Comparison of ENCODE assay signal across 20 cellular contexts in the genomic region with DNA sequence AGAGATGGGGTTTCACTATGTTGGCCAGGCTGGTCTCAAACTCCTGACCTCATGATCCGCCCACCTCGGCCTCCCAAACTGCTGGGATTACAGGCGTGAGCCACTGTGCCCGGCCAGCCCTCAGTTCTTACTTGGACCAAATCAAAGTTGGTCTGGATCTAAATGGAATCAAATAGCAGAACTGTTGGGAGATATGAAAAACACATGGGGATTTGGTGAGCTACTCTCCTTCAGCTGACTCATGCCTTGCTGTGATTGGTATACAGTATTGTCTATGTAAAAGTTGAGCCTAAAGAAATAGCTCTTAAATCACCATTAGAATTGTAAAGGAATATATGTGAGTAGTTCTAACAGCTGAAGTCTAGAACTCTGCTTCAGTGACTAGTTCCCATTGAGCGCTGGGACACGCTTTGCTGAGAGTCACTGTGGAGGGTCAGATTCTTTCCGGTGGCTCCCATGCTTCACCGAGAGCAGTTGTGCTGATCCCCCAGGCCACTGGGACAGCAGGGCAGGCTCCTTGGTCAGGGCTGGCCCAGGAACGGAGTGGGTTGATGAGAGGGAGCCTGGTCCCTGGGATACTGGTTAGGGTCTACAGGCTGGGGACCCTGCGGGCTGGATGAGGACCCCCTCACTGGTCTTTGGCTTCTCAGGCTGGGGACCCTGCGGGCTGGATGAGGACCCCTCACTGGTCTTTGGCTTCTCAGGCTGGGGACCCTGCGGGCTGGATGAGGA. TPM values are rescaled to one million over a fixed set of nuclear protein-coding genes. Genes with fewer than 3 reads are reported as not detected.
DNase-seq lines count a peak whose midpoint lies in the region; ATAC-seq and TF ChIP-seq lines count a peak whose summit lies in the region.
"Had no signal": no experiment of that assay in that cellular context is flagged by ENCODE, and none has a peak within 500 bp of the region (broad histone marks: within the 10 kb centered on the region; RNA-seq: fewer than 3 reads in every experiment).

No MANE protein-coding gene starts in this region.

- H3K4me3 Mint-ChIP-seq in WTC11, result no peak overlapping the region
- H3K4me3 Mint-ChIP-seq: activated naive CD8-positive, alpha-beta T cell treated with anti-CD3 and anti-CD28 coated beads, Interleukin-2, amount 50 U/mL, for 24 hours; B cell; naive thymus-derived CD8-positive, alpha-beta T cell had no signal

- intact Hi-C loops in cardiac septum (cut with DNase I), result loop anchor here (10.0 kb wide), 2 partner anchors 64 to 676 kb away; partner anchors contain the start of gene ERVH48-1
- intact Hi-C loops in left lung (cut with DNase I), result no loop called here

- no peaks in the 10 kb centered on the region; the same call in 1 of the 2 replicates for H3K27me3 Mint-ChIP-seq in WTC11 (ENCODE audit: low read depth)
- H3K27me3 Mint-ChIP-seq: activated naive CD8-positive, alpha-beta T cell treated with anti-CD3 and anti-CD28 coated beads, Interleukin-2, amount 50 U/mL, for 24 hours; B cell; naive thymus-derived CD8-positive, alpha-beta T cell had no signal

- no peaks in the 10 kb centered on the region for H3K9me3 ChIP-seq in cardiac muscle cell (ENCODE audit: low read depth)
- H3K9me3 ChIP-seq in left lung, result no peaks in the 10 kb centered on the region
- H3K9me3 ChIP-seq: right atrium auricular region, SJSA1, thoracic aorta had no signal

- 0 out of 2 replicates have a peak, but pooled peaks cover 3% of the 10 kb centered on the region for H3K36me3 Mint-ChIP-seq in WTC11

- H3K27me3 ChIP-seq in cardiac muscle cell, result no peaks in the 10 kb centered on the region
- H3K27me3 ChIP-seq in left lung, result no peaks in the 10 kb centered on the region
- H3K27me3 ChIP-seq: right atrium auricular region, SJSA1 had no signal

- no peaks in the 10 kb centered on the region for H3K9me3 Mint-ChIP-seq in WTC11
- H3K9me3 Mint-ChIP-seq: activated naive CD8-positive, alpha-beta T cell treated with anti-CD3 and anti-CD28 coated beads, Interleukin-2, amount 50 U/mL, for 24 hours; naive thymus-derived CD8-positive, alpha-beta T cell had no signal

- POLR2A ChIA-PET in WTC11 (lab: Charles Lee), result no interaction called here

- CTCF ChIA-PET in WTC11 (lab: Charles Lee), result no interaction called here

- TF ChIP-seq CTCF in cardiac muscle cell (IDR thresholded peaks at IDR 0.05; ENCODE audit: low read depth, low read length) (no peak), WTC11 (IDR thresholded peaks at IDR 0.05) (no peak), foreskin fibroblast (IDR thresholded peaks at IDR 0.05; ENCODE audit: low read depth, low read length) (no peak), left lung (IDR thresholded peaks at IDR 0.05) (no peak)

- peak in 1 of 2 donors; percentile 32 for DNase-seq in cardiac muscle cell (ENCODE audit: low read depth in 1 of 2, low spot score in 1 of 2)
- no peak for DNase-seq in cardiac septum (ENCODE audit: low spot score)
- DNase-seq in WTC11 (ENCODE audit: low spot score), result no peak
- peak; percentile 76 to 88 for DNase-seq in foreskin fibroblast
- DNase-seq in activated gamma-delta T cell treated with Interleukin-2 at 50 U/mL for 16 hours, result no peak
- DNase-seq in NCI-H2227 treated with DMSO at 0.1 percent for 48 hours (lab: John Stamatoyannopoulos, UW), result no peak
- no peak for DNase-seq in cerebellum (ENCODE audit: low spot score)
- DNase-seq in left lung, result no peak
- DNase-seq: activated naive CD8-positive, alpha-beta T cell treated with anti-CD3 and anti-CD28 coated beads, Interleukin-2, amount 50 U/mL, for 24 hours; activated T-cell treated with anti-CD3 and anti-CD28 coated beads, Interleukin-2, amount 50 U/mL, for 48 hours; MV-4-11; naive thymus-derived CD8-positive, alpha-beta T cell; NK-92 treated with Interleukin-12 subunit alpha and Interleukin-12 subunit beta, amount 100 ng/mL, for 24 hours; stimulated activated CD4-positive, alpha-beta T cell treated with anti-CD3 and anti-CD28 coated beads, Interleukin-1b, Interleukin-23, amount 100 ng/mL, for 48 hours; stimulated activated CD8-positive, alpha-beta memory T cell treated with anti-CD3 and anti-CD28 coated beads, Interleukin-4, amount 100 ng/mL, for 48 hours had no signal

- H3K4me1 Mint-ChIP-seq in WTC11, result peaks cover 54% of the 10 kb centered on the region

- H3K27ac ChIP-seq in cardiac muscle cell (peak overlapping the region; percentile 15), left lung (no peak overlapping the region)
- H3K27ac ChIP-seq: coronary artery, right atrium auricular region, thoracic aorta had no signal

- no peak overlapping the region for H3K4me3 ChIP-seq in cardiac muscle cell
- H3K4me3 ChIP-seq in foreskin fibroblast (ENCODE audit: low read depth in 1 of 2, low read length in 2 of 2), result no peak overlapping the region
- H3K4me3 ChIP-seq in left lung, result no peak overlapping the region
- H3K4me3 ChIP-seq: coronary artery, right atrium auricular region, SJSA1, thoracic aorta had no signal

- H3K4me1 ChIP-seq in cardiac muscle cell (ENCODE audit: low read depth), result peaks cover 16% of the 10 kb centered on the region
- H3K4me1 ChIP-seq in left lung, result peaks cover 0 to 7% of the 10 kb centered on the region in 2 donors

- H3K27ac Mint-ChIP-seq in WTC11, result peak overlapping the region; percentile 57
- H3K27ac Mint-ChIP-seq: activated naive CD8-positive, alpha-beta T cell treated with anti-CD3 and anti-CD28 coated beads, Interleukin-2, amount 50 U/mL, for 24 hours; B cell had no signal

- ATAC-seq in WTC11 (peak; percentile 44), left lung (no peak)
- ATAC-seq: activated naive CD8-positive, alpha-beta T cell treated with anti-CD3 and anti-CD28 coated beads, Interleukin-2, amount 50 U/mL, for 24 hours; naive thymus-derived CD8-positive, alpha-beta T cell had no signal

- H3K36me3 ChIP-seq in cardiac muscle cell, result no peaks in the 10 kb centered on the region
- H3K36me3 ChIP-seq in left lung, result peaks cover 0 to 5% of the 10 kb centered on the region in 2 donors
- H3K36me3 ChIP-seq: right atrium auricular region, thoracic aorta had no signal

TF ChIP-seq in WTC11, 78 proteins besides CTCF, POLR2A, EP300 and RAD21 (continues in another document):
- TF ChIP-seq ZSCAN18 (CRISPR knock-in tag; IDR thresholded peaks at IDR 0.05) (no peak), PRRX2 (CRISPR knock-in tag; IDR thresholded peaks at IDR 0.05) (no peak), OVOL2 (CRISPR knock-in tag; IDR thresholded peaks at IDR 0.05; ENCODE audit: borderline replicate concordance) (no peak), NR1H2 (CRISPR knock-in tag; IDR thresholded peaks at IDR 0.05) (no peak), ESRRA (CRISPR knock-in tag; IDR thresholded peaks at IDR 0.05; ENCODE audit: borderline replicate concordance) (no peak), KAT7 (CRISPR knock-in tag; IDR thresholded peaks at IDR 0.05; ENCODE audit: borderline replicate concordance) (no peak), MAX (CRISPR knock-in tag; IDR thresholded peaks at IDR 0.05) (no peak), CBFB (CRISPR knock-in tag; IDR thresholded peaks at IDR 0.05; ENCODE audit: low read depth) (no peak), E2F4 (CRISPR knock-in tag; IDR thresholded peaks at IDR 0.05; ENCODE audit: borderline replicate concordance, low read depth) (no peak), RORB (CRISPR knock-in tag; IDR thresholded peaks at IDR 0.05) (no peak), GABPB1 (CRISPR knock-in tag; IDR thresholded peaks at IDR 0.05) (no peak), IRF1 (CRISPR knock-in tag; IDR thresholded peaks at IDR 0.05) (no peak), ZNF219 (CRISPR knock-in tag; IDR thresholded peaks at IDR 0.05; ENCODE audit: borderline replicate concordance) (no peak), NFYB (CRISPR knock-in tag; conservative IDR thresholded peaks at IDR 0.05; ENCODE audit: low read depth) (no peak)
- TF ChIP-seq, protein P1, sequence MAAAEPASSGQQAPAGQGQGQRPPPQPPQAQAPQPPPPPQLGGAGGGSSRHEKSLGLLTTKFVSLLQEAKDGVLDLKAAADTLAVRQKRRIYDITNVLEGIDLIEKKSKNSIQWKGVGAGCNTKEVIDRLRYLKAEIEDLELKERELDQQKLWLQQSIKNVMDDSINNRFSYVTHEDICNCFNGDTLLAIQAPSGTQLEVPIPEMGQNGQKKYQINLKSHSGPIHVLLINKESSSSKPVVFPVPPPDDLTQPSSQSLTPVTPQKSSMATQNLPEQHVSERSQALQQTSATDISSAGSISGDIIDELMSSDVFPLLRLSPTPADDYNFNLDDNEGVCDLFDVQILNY (CRISPR knock-in tag; IDR thresholded peaks at IDR 0.05), result no peak

RNA-seq across cellular contexts. Expression of gene PKNOX1, which starts 14.0 kb away (rescaled TPM):
- total RNA-seq in cardiac muscle cell, result 8.1 and 10.5 TPM in 2 replicates
- 10.5 and 15.1 TPM in 2 replicates for polyA plus RNA-seq in cardiac muscle cell
- 11.3 TPM for total RNA-seq in cardiac septum
- total RNA-seq in WTC11 (2021), result 21.2 to 25.2 TPM (median 23.0 TPM) in 3 replicates
- total RNA-seq in cerebellum, result 21.1 TPM
- total RNA-seq in left lung, result 10 to 100 TPM; 16.8 to 23.2 TPM

Comparison
In these comparisons a context has a peak if more than half of its experiments do, and no peak if none do; other contexts are left out.
1. DNase-seq: peak in foreskin fibroblast (2 of 2); none in cardiac septum (single experiment), WTC11 (single experiment), activated gamma-delta T cell treated with Interleukin-2 at 50 U/mL for 16 hours (single experiment), NCI-H2227 treated with DMSO at 0.1 percent for 48 hours (single experiment), cerebellum (single experiment) and left lung (0 of 2).